ENCODE assay signal across 1 cellular context in the genomic region with DNA sequence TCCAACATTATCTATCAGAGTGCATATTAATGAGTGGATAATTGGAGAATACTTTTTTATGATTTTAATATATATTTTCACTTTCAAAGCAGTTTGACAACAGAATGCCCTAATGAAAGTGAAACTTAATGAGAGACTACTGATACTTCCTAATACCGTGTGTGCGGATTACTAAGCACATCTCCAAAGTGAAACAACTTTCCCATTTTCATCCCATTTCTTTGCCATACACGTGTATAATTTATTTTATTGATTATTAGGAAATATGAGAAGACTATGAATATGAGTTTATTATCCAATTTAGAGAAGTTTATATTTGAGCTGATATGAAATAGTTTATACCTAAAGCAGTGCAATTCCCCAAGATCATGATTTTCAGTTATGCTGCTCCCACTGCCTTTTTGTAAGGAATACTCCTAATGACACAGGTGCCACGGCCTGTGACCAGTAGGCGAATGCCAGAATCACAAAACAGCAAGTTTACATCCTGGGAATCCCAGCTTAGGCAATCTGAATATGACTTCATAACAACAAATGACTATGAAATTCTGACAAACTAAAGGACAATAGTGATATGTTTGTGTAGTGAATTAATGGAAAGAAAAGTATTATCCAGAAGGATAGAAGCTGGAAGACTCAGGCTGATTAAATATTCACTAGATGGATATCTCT.
TF ChIP-seq lines count a peak whose summit lies in the region.

No MANE protein-coding gene starts in this region.

TF ChIP-seq in GM23338, 12 proteins besides CTCF, POLR2A, EP300 and RAD21 (continued from another document):
- TF ChIP-seq ZNF462 (CRISPR knock-in tag; IDR thresholded peaks at IDR 0.05): no peak
TF ChIP-seq in GM23338: peak in this region for 0.
